9 cellular contexts compared by ENCODE assay signal in the genomic region with DNA sequence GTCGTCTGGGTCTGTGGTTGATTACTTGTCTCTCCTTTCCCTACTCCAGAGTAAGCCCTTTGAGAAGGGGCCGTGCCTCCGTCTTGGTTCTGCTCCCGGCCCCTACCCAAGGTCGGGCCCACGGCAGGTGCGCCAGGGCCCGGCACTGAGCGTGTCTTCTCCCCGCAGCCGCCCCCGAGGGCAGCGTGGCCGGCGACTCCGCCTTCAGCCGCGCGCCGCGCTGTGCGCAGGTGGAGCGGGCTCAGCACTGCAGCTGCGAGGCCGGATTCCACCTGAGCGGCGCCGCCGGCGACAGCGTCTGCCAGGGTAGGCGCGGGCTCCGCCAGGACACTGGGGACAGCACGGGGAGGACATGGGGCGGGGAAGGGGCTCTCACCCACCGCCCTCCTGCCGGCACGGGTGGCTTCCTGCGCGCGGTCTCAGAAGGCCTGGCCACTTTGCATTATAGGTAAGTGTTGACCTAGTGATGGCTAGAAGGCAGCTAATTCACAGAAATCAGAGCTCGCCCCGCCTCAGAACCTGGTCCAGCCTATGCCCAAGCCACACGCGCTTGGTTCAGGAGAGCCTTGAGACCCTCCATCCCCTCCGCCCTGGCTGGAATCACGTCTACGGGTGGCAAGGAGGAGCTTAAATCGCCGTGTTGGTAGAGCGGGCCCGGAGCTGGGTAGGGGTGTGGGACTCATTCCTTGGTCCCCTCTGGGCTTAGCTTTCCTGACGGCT.
A peak's percentile ranks its signal among the peaks of the same experiment; 100 is the strongest.
DNase-seq lines count a peak whose midpoint lies in the region; ATAC-seq and TF ChIP-seq lines count a peak whose summit lies in the region.
"Had no signal": no experiment of that assay in that cellular context is flagged by ENCODE, and none has a peak within 500 bp of the region (broad histone marks: within the 10 kb centered on the region; RNA-seq: fewer than 3 reads in every experiment).

No MANE protein-coding gene starts in this region.

- DNase-seq in activated CD4-positive, alpha-beta T cell treated with anti-CD3 and anti-CD28 coated beads for 1 hour, result peak; percentile 66
- peak in 1 of 3 experiments; percentile 8 for DNase-seq in effector memory CD8-positive, alpha-beta T cell
- peak; percentile 36 to 58 for DNase-seq in stimulated activated CD4-positive, alpha-beta T cell treated with anti-CD3 and anti-CD28 coated beads, Interleukin-15, amount 100 ng/mL, for 48 hours (ENCODE audit: low read depth in 2 of 2)
- DNase-seq in NCI-H2107 treated with DMSO at 0.1 percent for 48 hours (lab: John Stamatoyannopoulos, UW; ENCODE audit: unreplicated experiment), result no peak
- DNase-seq in amygdala (lab: John Stamatoyannopoulos, UW), result no peak
- no peak for DNase-seq in inferior parietal cortex (ENCODE audit: extremely low spot score)

- H4K20me1 ChIP-seq in KMS-11 (ENCODE audit: insufficient read depth), result no peaks in the 10 kb centered on the region

- ATAC-seq in effector memory CD8-positive, alpha-beta T cell (replicated peaks), result peak; percentile 87
- ATAC-seq in GM21367 (IDR thresholded peaks at IDR 0.05; ENCODE audit: unreplicated experiment), result no peak

- peak overlapping the region; percentile 78 for H3K27ac ChIP-seq in KMS-11

- 0 out of 2 replicates have a peak overlapping the region, but pooled peaks have one; percentile 41 for H3K9ac ChIP-seq in KMS-11

- no peak for TF ChIP-seq CTCF in KMS-11 (conservative IDR thresholded peaks at IDR 0.05; ENCODE audit: low read depth, low read length)

- H3K4me3 Mint-ChIP-seq in effector memory CD8-positive, alpha-beta T cell, result no peak overlapping the region

- no peaks in the 10 kb centered on the region for H3K36me3 ChIP-seq in KMS-11 (ENCODE audit: insufficient read depth)

- H3K4me1 Mint-ChIP-seq in effector memory CD8-positive, alpha-beta T cell (ENCODE audit: low read depth in 2 of 2), result no peaks in the 10 kb centered on the region

- H2AFZ ChIP-seq in KMS-11 (ENCODE audit: low read depth), result peak overlapping the region; percentile 59; the same call in 1 of the 2 replicates

- H3K4me3 ChIP-seq in KMS-11 (IDR thresholded peaks at IDR 0.05; ENCODE audit: insufficient read depth, low read depth, low read length), result peak overlapping the region; percentile 61
- H3K4me3 ChIP-seq: lung had no signal

- H3K9me3 Mint-ChIP-seq in effector memory CD8-positive, alpha-beta T cell, result no peaks in the 10 kb centered on the region

- no peak overlapping the region for H3K27ac Mint-ChIP-seq in effector memory CD8-positive, alpha-beta T cell

- no peaks in the 10 kb centered on the region for H3K27me3 ChIP-seq in KMS-11 (ENCODE audit: insufficient read depth, low read depth)

- no peaks in the 10 kb centered on the region for H3K79me2 ChIP-seq in KMS-11 (ENCODE audit: insufficient read depth, low read depth)

- H3K27me3 Mint-ChIP-seq in effector memory CD8-positive, alpha-beta T cell, result peaks cover 34 to 40% of the 10 kb centered on the region in 2 donors

- H3K36me3 Mint-ChIP-seq in effector memory CD8-positive, alpha-beta T cell (ENCODE audit: insufficient read depth), result peaks cover 3% of the 10 kb centered on the region

- H3K4me1 ChIP-seq in KMS-11 (ENCODE audit: low read depth, poor library complexity, severe bottlenecking), result peaks cover 33% of the 10 kb centered on the region

- H3K4me2 ChIP-seq in KMS-11, result peak overlapping the region; percentile 50; the same call in 1 of the 2 replicates

Comparison
In these comparisons a context has a peak if more than half of its experiments do, and no peak if none do; other contexts are left out.
1. DNase-seq: peak in activated CD4-positive, alpha-beta T cell treated with anti-CD3 and anti-CD28 coated beads for 1 hour (single experiment) and stimulated activated CD4-positive, alpha-beta T cell treated with anti-CD3 and anti-CD28 coated beads, Interleukin-15, amount 100 ng/mL, for 48 hours (2 of 2); none in NCI-H2107 treated with DMSO at 0.1 percent for 48 hours (single experiment), amygdala (0 of 56) and inferior parietal cortex (single experiment).